In genomic region chr12:48998497-48999353, GRCh38 we compare ENCODE assay signal across 1 cellular context.
A peak's percentile ranks its signal among the peaks of the same experiment; 100 is the strongest.
TF ChIP-seq lines count a peak whose summit lies in the region.

No MANE protein-coding gene starts in this region.

TF ChIP-seq in GM12878, 131 proteins besides CTCF, POLR2A, EP300 and RAD21:
- no peak for TF ChIP-seq BACH1 (IDR thresholded peaks at IDR 0.05; ENCODE audit: borderline replicate concordance)
- peak; percentile 43; the same call in 1 of the 2 replicates for TF ChIP-seq MAX (IDR thresholded peaks at IDR 0.05; ENCODE audit: low read depth, low read length)
- TF ChIP-seq NBN (IDR thresholded peaks at IDR 0.05) = peak; percentile 31; the same call in 1 of the 2 replicates
- TF ChIP-seq WRNIP1 (IDR thresholded peaks at IDR 0.05; ENCODE audit: borderline replicate concordance, low read depth, low read length) = no peak
- TF ChIP-seq TCF3 (IDR thresholded peaks at IDR 0.05; ENCODE audit: borderline replicate concordance, insufficient read depth, low read depth, low read length) = 0 out of 2 replicates have a peak, but pooled peaks have one; percentile 6
- peak; percentile 64 for TF ChIP-seq MYC (IDR thresholded peaks at IDR 0.05; ENCODE audit: insufficient read depth, insufficient read length, insufficient replicate concordance, low read length, severe bottlenecking)
- TF ChIP-seq LARP7 (IDR thresholded peaks at IDR 0.05) = 0 out of 2 replicates have a peak, but pooled peaks have one; percentile 5
- no peak for TF ChIP-seq RFX5 (IDR thresholded peaks at IDR 0.05; ENCODE audit: low read depth, low read length)
- TF ChIP-seq MXI1 (IDR thresholded peaks at IDR 0.05; ENCODE audit: low read depth, low read length) = peak; percentile 38
- TF ChIP-seq YY1 (IDR thresholded peaks at IDR 0.05; ENCODE audit: low read depth, low read length) = 0 out of 2 replicates have a peak, but pooled peaks have one; percentile 10
- TF ChIP-seq EED (IDR thresholded peaks at IDR 0.05; ENCODE audit: low read depth) = no peak
- no peak for TF ChIP-seq STAT1 (conservative IDR thresholded peaks at IDR 0.05)
- TF ChIP-seq BHLHE40 (IDR thresholded peaks at IDR 0.05; ENCODE audit: borderline replicate concordance in 1 of 2, low read depth in 2 of 2, low read length in 1 of 2) = peak; percentile 73 to 93; a peak in 3 of 4 replicates
- TF ChIP-seq CHD4 (IDR thresholded peaks at IDR 0.05) = no peak
- peak; percentile 59 for TF ChIP-seq IKZF1 (conservative IDR thresholded peaks at IDR 0.05)
